11 cellular contexts compared by ENCODE assay signal in genomic region chr16:11768850-11769249, GRCh38. TPM values are rescaled to one million over a fixed set of nuclear protein-coding genes. Genes with fewer than 3 reads are reported as not detected.
A peak's percentile ranks its signal among the peaks of the same experiment; 100 is the strongest.
DNase-seq lines count a peak whose midpoint lies in the region; ATAC-seq and TF ChIP-seq lines count a peak whose summit lies in the region.
"Had no signal": no experiment of that assay in that cellular context is flagged by ENCODE, and none has a peak within 500 bp of the region (broad histone marks: within the 10 kb centered on the region; RNA-seq: fewer than 3 reads in every experiment).

No MANE protein-coding gene starts in this region.

- POLR2A ChIA-PET in HCT116 (lab: Charles Lee): no interaction called here

- H3K9me2 ChIP-seq in HCT116 (ENCODE audit: insufficient read depth): no peaks in the 10 kb centered on the region

- no peaks in the 10 kb centered on the region for H4K20me1 ChIP-seq in HCT116 (ENCODE audit: insufficient read depth)

- TF ChIP-seq POLR2A in HCT116 (IDR thresholded peaks at IDR 0.05; ENCODE audit: borderline replicate concordance, extremely low read depth, insufficient read depth, insufficient read length): no peak

- ATAC-seq in HCT116 (no peak), mucosa of descending colon (peak; percentile 22)

- H3K4me3 ChIP-seq in GM12865 (ENCODE audit: low read depth, low read length) (peak overlapping the region; percentile 20; the same call in 1 of the 2 replicates), HCT116 (replicated peaks in 1 of 2; ENCODE audit: low read depth in 1 of 2, low read length in 2 of 2) (no peak overlapping the region), mucosa of descending colon (no peak overlapping the region), left ventricle myocardium inferior (no peak overlapping the region), MG63 (no peak overlapping the region)
- H3K4me3 ChIP-seq: GM23248, tibial artery had no signal

- BruUV-seq in HCT116 (replicated peaks; lab: Mats Ljungman, UMichigan): TSS peak; percentile 28

- no peak for TF ChIP-seq RAD21 in HCT116 (IDR thresholded peaks at IDR 0.05; ENCODE audit: low read depth)

- no peak overlapping the region for H3K27ac ChIP-seq in HCT116 (ENCODE audit: low read depth, low read length)
- no peak overlapping the region for H3K27ac ChIP-seq in left ventricle myocardium inferior (replicated peaks)
- H3K27ac ChIP-seq: GM23248, tibial artery had no signal

- H3K9ac ChIP-seq in HCT116 (ENCODE audit: low read length): no peak overlapping the region
- H3K9ac ChIP-seq: GM23248 had no signal

- no peaks in the 10 kb centered on the region for H3K9me3 ChIP-seq in HCT116 (ENCODE audit: control insufficient read depth in 1 of 2, insufficient read depth in 1 of 2, low read depth in 1 of 2, low read length in 2 of 2)
- no peaks in the 10 kb centered on the region for H3K9me3 ChIP-seq in mucosa of descending colon
- H3K9me3 ChIP-seq in left ventricle myocardium inferior (replicated peaks): no peaks in the 10 kb centered on the region
- no peaks in the 10 kb centered on the region for H3K9me3 ChIP-seq in MG63
- H3K9me3 ChIP-seq: tibial artery had no signal

- RAD21 ChIA-PET in HCT116 (lab: Charles Lee; ENCODE audit: low non-redundant PET in 1 of 2, low total read pairs in 2 of 2, uncharacterized antibody in 2 of 2, unreplicated experiment in 2 of 2): no interaction called here

- no peaks in the 10 kb centered on the region for H3K79me2 ChIP-seq in HCT116 (ENCODE audit: insufficient read depth, low read length)

- H3K27me3 ChIP-seq in HCT116 (ENCODE audit: insufficient read depth, low read length) (no peaks in the 10 kb centered on the region), left ventricle myocardium inferior (ENCODE audit: low read depth) (no peaks in the 10 kb centered on the region), MG63 (no peaks in the 10 kb centered on the region)
- H3K27me3 ChIP-seq: tibial artery had no signal

- peak; percentile 67 for DNase-seq in GM12865 (ENCODE audit: low read depth)
- no peak for DNase-seq in HCT116 (ENCODE audit: low read depth, low spot score)
- DNase-seq in SIG-M5 treated with dmso at 0.1 percent for 504 hours (lab: John Stamatoyannopoulos, UW; ENCODE audit: unreplicated experiment): peak; percentile 83
- DNase-seq in mucosa of descending colon: no peak
- DNase-seq in left ventricle myocardium inferior: no peak
- DNase-seq in NCI-H1436 treated with DMSO at 0.1 percent for 48 hours (lab: John Stamatoyannopoulos, UW): no peak
- no peak for DNase-seq in MG63
- DNase-seq: GM23248, NCI-H1048, NCI-H526 treated with DMSO at 0.1 percent for 48 hours had no signal

- H3K36me3 ChIP-seq in HCT116 (ENCODE audit: control insufficient read depth in 1 of 2, insufficient read depth in 2 of 2, low read length in 2 of 2) (peaks cover 24 to 36% of the 10 kb centered on the region in 2 experiments; a peak in 3 of 4 replicates), mucosa of descending colon (ENCODE audit: low read depth) (no peaks in the 10 kb centered on the region), left ventricle myocardium inferior (peaks cover 97% of the 10 kb centered on the region), MG63 (peaks cover 93% of the 10 kb centered on the region)

- TF ChIP-seq CTCF in GM12865 (IDR thresholded peaks at IDR 0.05; ENCODE audit: insufficient read depth, low read depth, low read length, missing control alignments) (no peak), HCT116 (IDR thresholded peaks at IDR 0.05 in 2 of 3, conservative IDR thresholded peaks at IDR 0.05 in 1 of 3; ENCODE audit: borderline replicate concordance in 1 of 3, insufficient read depth in 1 of 3, low read depth in 2 of 3, low read length in 2 of 3) (no peak), mucosa of descending colon (IDR thresholded peaks at IDR 0.05) (no peak), left ventricle myocardium inferior (IDR thresholded peaks at IDR 0.05; ENCODE audit: borderline replicate concordance) (no peak)

- H2AFZ ChIP-seq in HCT116 (ENCODE audit: low read depth, low read length, poor library complexity, severe bottlenecking): no peak overlapping the region
- H2AFZ ChIP-seq: GM23248 had no signal

- no peak overlapping the region for H3K4me2 ChIP-seq in HCT116 (ENCODE audit: low read length)

- H3K4me1 ChIP-seq in HCT116 (ENCODE audit: control insufficient read depth in 1 of 2, insufficient read depth in 2 of 2, low read length in 2 of 2) (no peaks in the 10 kb centered on the region), mucosa of descending colon (ENCODE audit: low read depth) (no peaks in the 10 kb centered on the region), left ventricle myocardium inferior (no peaks in the 10 kb centered on the region)
- H3K4me1 ChIP-seq: tibial artery had no signal

- CTCF ChIA-PET in HCT116 (lab: Charles Lee): no interaction called here

- intact Hi-C loops in HCT116 (cut with micrococcal nuclease) (no loop called here), mucosa of descending colon (cut with DNase I, micrococcal nuclease) (no loop called here), left ventricle myocardium inferior (cut with micrococcal nuclease) (no loop called here)

TF ChIP-seq in HCT116, 20 proteins besides CTCF, POLR2A, EP300 and RAD21:
- no peak for TF ChIP-seq ZFX (IDR thresholded peaks at IDR 0.05)
- TF ChIP-seq EZH2phosphoT487 (IDR thresholded peaks at IDR 0.05; ENCODE audit: borderline replicate concordance): no peak
- TF ChIP-seq CBX3 (IDR thresholded peaks at IDR 0.05; ENCODE audit: low read depth): no peak
- no peak for TF ChIP-seq EGR1 (IDR thresholded peaks at IDR 0.05; ENCODE audit: low read depth)

RNA-seq across cellular contexts. Expression of gene TXNDC11, which starts 26.2 kb away (rescaled TPM):
- total RNA-seq in HCT116 (2021; ENCODE audit: unreplicated experiment) (26.8 TPM), mucosa of descending colon (10 to 100 TPM; 52.3 to 71.9 (median 60.3) TPM), left ventricle myocardium inferior (23.9 TPM)
- 25.3 and 26.1 TPM in 2 replicates for polyA plus RNA-seq in HCT116 (2012)
- 41.0 and 47.2 TPM in 2 replicates for total RNA-seq in MG63 (2014; rRNA removed; shearing (Covaris generic); ENCODE audit: low replicate concordance)

RNA-seq across cellular contexts. Expression of gene ZC3H7A, which starts 28.2 kb away (rescaled TPM):
- total RNA-seq in HCT116 (2021; ENCODE audit: unreplicated experiment) (33.4 TPM), mucosa of descending colon (10 to 100 TPM; 42.4 to 61.2 (median 59.0) TPM), left ventricle myocardium inferior (25.6 TPM)
- polyA plus RNA-seq in HCT116 (2012): 14.8 and 15.7 TPM in 2 replicates
- total RNA-seq in MG63 (2014; rRNA removed; shearing (Covaris generic); ENCODE audit: low replicate concordance): 35.6 and 60.5 TPM in 2 replicates

Comparison
In these comparisons a context has a peak if more than half of its experiments do, and no peak if none do; other contexts are left out.
1. DNase-seq: peak in GM12865 (single experiment) and SIG-M5 treated with dmso at 0.1 percent for 504 hours (single experiment); none in HCT116 (single experiment), mucosa of descending colon (0 of 3), left ventricle myocardium inferior (single experiment), NCI-H1436 treated with DMSO at 0.1 percent for 48 hours (single experiment) and MG63 (single experiment).